ENCODE assay signal across 24 cellular contexts in genomic region chr2:224059178-224059577, GRCh38.
"Had no signal": no experiment of that assay in that cellular context is flagged by ENCODE, and none has a peak within 500 bp of the region (broad histone marks: within the 10 kb centered on the region; RNA-seq: fewer than 3 reads in every experiment).

No MANE protein-coding gene starts in this region.

- H3K4me3 ChIP-seq: heart right ventricle, hepatocyte, left ventricle myocardium inferior, lung, mucosa of descending colon, ovary, right atrium auricular region, right lobe of liver, smooth muscle cell, stomach, testis, thyroid gland, upper lobe of right lung had no signal

- FAIRE-seq: kidney, urothelium cell line had no signal

- DNase-seq: heart right ventricle; kidney; left ventricle myocardium inferior; mucosa of descending colon; naive thymus-derived CD4-positive, alpha-beta T cell; ovary; right lobe of liver; stimulated activated CD4-positive, alpha-beta T cell treated with anti-CD3 and anti-CD28 coated beads, Interleukin-1b, Interleukin-23, amount 100 ng/mL, for 48 hours; stimulated activated CD4-positive, alpha-beta T cell treated with anti-CD3 and anti-CD28 coated beads, Interleukin-2, amount 100 ng/mL, for 48 hours; stimulated activated CD4-positive, alpha-beta T cell treated with anti-CD3 and anti-CD28 coated beads, Interleukin-4, amount 100 ng/mL, for 4 hours; stimulated activated CD8-positive, alpha-beta memory T cell treated with anti-CD3 and anti-CD28 coated beads, Interleukin-4, amount 100 ng/mL, for 48 hours; stimulated activated naive B cell treated with anti-CD40 and anti-IgM and Interleukin-4, amounts not matched to agents 10 μg/mL and 1 μg/mL and 100 μg/mL, for 72 hours; stimulated activated naive CD8-positive, alpha-beta T cell treated with anti-CD3 and anti-CD28 coated beads, Interleukin-15, Interleukin-2, amounts not matched to agents 100 U/mL and 50 U/mL, for 24 hours; stomach; testis; thyroid gland; trophoblast cell; upper lobe of right lung had no signal

- ATAC-seq: heart right ventricle; mucosa of descending colon; naive thymus-derived CD4-positive, alpha-beta T cell; natural killer cell treated with Interleukin-12 subunit alpha and Interleukin-12 subunit beta and Interleukin-15 and Interleukin-18, amount 100 ng/mL, for 72 hours; right lobe of liver; stimulated activated naive B cell treated with anti-CD40 and anti-IgM and Interleukin-4, amounts not matched to agents 10 μg/mL and 1 μg/mL and 100 μg/mL, for 72 hours; stimulated activated naive CD8-positive, alpha-beta T cell treated with anti-CD3 and anti-CD28 coated beads, Interleukin-15, Interleukin-2, amounts not matched to agents 100 U/mL and 50 U/mL, for 24 hours; upper lobe of right lung had no signal

- H3K36me3 ChIP-seq: heart right ventricle, left ventricle myocardium inferior, ovary, right atrium auricular region, right lobe of liver, stomach, thyroid gland, upper lobe of right lung had no signal

- H3K27me3 ChIP-seq: hepatocyte, ovary, right atrium auricular region, right lobe of liver, stomach, testis, thyroid gland, upper lobe of right lung had no signal

- H3K27ac ChIP-seq: heart right ventricle, hepatocyte, left ventricle myocardium inferior, ovary, right atrium auricular region, right lobe of liver, stomach, testis, thyroid gland, upper lobe of right lung had no signal
